In genomic region chr12:119940881-119941280, GRCh38 we compare ENCODE assay signal across 11 cellular contexts. TPM values are rescaled to one million over a fixed set of nuclear protein-coding genes. Genes with fewer than 3 reads are reported as not detected.
DNase-seq lines count a peak whose midpoint lies in the region; ATAC-seq and TF ChIP-seq lines count a peak whose summit lies in the region.
"Had no signal": no experiment of that assay in that cellular context is flagged by ENCODE, and none has a peak within 500 bp of the region (broad histone marks: within the 10 kb centered on the region; RNA-seq: fewer than 3 reads in every experiment).

No MANE protein-coding gene starts in this region.

- intact Hi-C loops in A673 (cut with micrococcal nuclease; ENCODE audit: unreplicated experiment) = no loop called here

- H3K27me3 ChIP-seq in A673 (replicated peaks; ENCODE audit: insufficient read depth, low read depth, low read length, poor library complexity) = no peaks in the 10 kb centered on the region
- no peaks in the 10 kb centered on the region for H3K27me3 ChIP-seq in endodermal cell (ENCODE audit: control insufficient read depth, insufficient read depth, low read length, poor library complexity, severe bottlenecking)
- H3K27me3 ChIP-seq in Karpas-422 (ENCODE audit: low read length) = no peaks in the 10 kb centered on the region
- H3K27me3 ChIP-seq: BLaER1 treated with 17β-estradiol and CSF1 and Interleukin-3, amounts not matched to agents 10 nM and 100 nM; right atrium auricular region had no signal

- no peaks in the 10 kb centered on the region for H3K9me3 ChIP-seq in A673 (ENCODE audit: low read depth, low read length, poor library complexity, severe bottlenecking)
- no peaks in the 10 kb centered on the region for H3K9me3 ChIP-seq in endodermal cell (ENCODE audit: control insufficient read depth, low read length)
- no peaks in the 10 kb centered on the region for H3K9me3 ChIP-seq in Karpas-422 (ENCODE audit: low read length)
- H3K9me3 ChIP-seq: BLaER1 treated with 17β-estradiol and CSF1 and Interleukin-3, amounts not matched to agents 10 nM and 100 nM; right atrium auricular region had no signal

- no peaks in the 10 kb centered on the region for H3K27me3 Mint-ChIP-seq in endodermal cell (ENCODE audit: insufficient read depth)

- no peak overlapping the region for H3K27ac Mint-ChIP-seq in endodermal cell

- H4K20me1 ChIP-seq in Karpas-422 (ENCODE audit: insufficient read depth, low read depth, low read length) = no peaks in the 10 kb centered on the region
- H4K20me1 ChIP-seq: BLaER1 treated with 17β-estradiol and CSF1 and Interleukin-3, amounts not matched to agents 10 nM and 100 nM had no signal

- no peak overlapping the region for H3K27ac ChIP-seq in A673 (ENCODE audit: low read depth, low read length, poor library complexity, severe bottlenecking)
- H3K27ac ChIP-seq in endodermal cell (ENCODE audit: low read depth, low read length) = no peak overlapping the region
- no peak overlapping the region for H3K27ac ChIP-seq in Karpas-422 (ENCODE audit: low read length)
- H3K27ac ChIP-seq: BLaER1 treated with 17β-estradiol and CSF1 and Interleukin-3, amounts not matched to agents 10 nM and 100 nM; right atrium auricular region had no signal

- no peak overlapping the region for H3K4me2 ChIP-seq in Karpas-422 (ENCODE audit: low read depth, low read length, poor library complexity, severe bottlenecking)
- H3K4me2 ChIP-seq: BLaER1 treated with 17β-estradiol and CSF1 and Interleukin-3, amounts not matched to agents 10 nM and 100 nM had no signal

- H3K4me1 ChIP-seq in A673 (ENCODE audit: insufficient read depth, low read length, poor library complexity, severe bottlenecking) (no peaks in the 10 kb centered on the region), endodermal cell (ENCODE audit: control insufficient read depth, insufficient read depth, low read length) (no peaks in the 10 kb centered on the region), Karpas-422 (ENCODE audit: low read length) (no peaks in the 10 kb centered on the region)
- H3K4me1 ChIP-seq: right atrium auricular region had no signal

- H3K4me3 ChIP-seq in A673 (ENCODE audit: low read depth, low read length, poor library complexity, severe bottlenecking) (no peak overlapping the region), fibroblast of the aortic adventitia (ENCODE audit: low read depth, low read length) (no peak overlapping the region), endodermal cell (ENCODE audit: low read length) (no peak overlapping the region), Karpas-422 (ENCODE audit: low read length) (no peak overlapping the region)
- H3K4me3 ChIP-seq: BLaER1 treated with 17β-estradiol and CSF1 and Interleukin-3, amounts not matched to agents 10 nM and 100 nM; right atrium auricular region had no signal

- H2AFZ ChIP-seq in Karpas-422 (ENCODE audit: low read length) = no peak overlapping the region

- H3K36me3 Mint-ChIP-seq in endodermal cell (ENCODE audit: low read depth) = no peaks in the 10 kb centered on the region

- H3K4me1 Mint-ChIP-seq in endodermal cell = peaks cover 2% of the 10 kb centered on the region

- 78 to 85% methylated on average over 5 of the region's 5 CpGs for WGBS in endodermal cell (ENCODE audit: insufficient coverage in 1 of 2, insufficient read length in 1 of 2), 2 experiments

- no peaks in the 10 kb centered on the region for H3K36me3 ChIP-seq in A673 (ENCODE audit: insufficient read depth, low read length, poor library complexity, severe bottlenecking)
- H3K36me3 ChIP-seq in endodermal cell (ENCODE audit: control insufficient read depth, insufficient read depth, low read length) = no peaks in the 10 kb centered on the region
- H3K36me3 ChIP-seq in Karpas-422 (ENCODE audit: insufficient read depth, low read length) = no peaks in the 10 kb centered on the region
- H3K36me3 ChIP-seq: BLaER1 treated with 17β-estradiol and CSF1 and Interleukin-3, amounts not matched to agents 10 nM and 100 nM; right atrium auricular region had no signal

- H3K9me3 Mint-ChIP-seq in endodermal cell = no peaks in the 10 kb centered on the region

- CTCF ChIA-PET in A673 (lab: Charles Lee) = interaction anchor here (0.6 kb wide), 1 partner anchor 56 kb away, joined by 3 read pairs; no protein-coding TSS in a partner anchor

- ATAC-seq in GM19324 (IDR thresholded peaks at IDR 0.05; ENCODE audit: low FRiP score, unreplicated experiment) = no peak
- ATAC-seq: left cardiac atrium had no signal

- H3K9me2 ChIP-seq in Karpas-422 (replicated peaks; ENCODE audit: insufficient read depth, low read length) = no peaks in the 10 kb centered on the region

- H3K4me3 Mint-ChIP-seq in endodermal cell = no peak overlapping the region

- H3K9ac ChIP-seq in endodermal cell (ENCODE audit: extremely low read depth, low read length, poor library complexity, severe bottlenecking) (no peak overlapping the region), Karpas-422 (ENCODE audit: low read length) (no peak overlapping the region)
- H3K9ac ChIP-seq: BLaER1 treated with 17β-estradiol and CSF1 and Interleukin-3, amounts not matched to agents 10 nM and 100 nM had no signal

- DNase-seq in A673 (ENCODE audit: low spot score) (peak; percentile 17), HS-27A (ENCODE audit: low read depth) (peak; percentile 35), RKO (ENCODE audit: low spot score) (peak; percentile 90), fibroblast of the aortic adventitia (ENCODE audit: low read depth) (peak; percentile 69), endodermal cell (no peak), NCI-H128 (lab: John Stamatoyannopoulos, UW; ENCODE audit: unreplicated experiment) (no peak), Karpas-422 (no peak)
- DNase-seq: left cardiac atrium had no signal

- no peaks in the 10 kb centered on the region for H3K79me2 ChIP-seq in Karpas-422 (ENCODE audit: low read length)

- BruUV-seq in A673 (replicated peaks; lab: Mats Ljungman, UMichigan) = no TSS peak

- no peak for TF ChIP-seq CTCF in A673 (conservative IDR thresholded peaks at IDR 0.05; ENCODE audit: low read depth, low read length)
- no peak for TF ChIP-seq CTCF in fibroblast of the aortic adventitia (IDR thresholded peaks at IDR 0.05; ENCODE audit: insufficient read depth, low read length)
- no peak for TF ChIP-seq CTCF in endodermal cell (conservative IDR thresholded peaks at IDR 0.05)

- POLR2A ChIA-PET in A673 (lab: Charles Lee; ENCODE audit: low non-redundant PET) = no interaction called here

RNA-seq across cellular contexts. Expression of gene BICDL1, which starts 48.2 kb away (rescaled TPM):
- 1.0 and 2.4 TPM in 2 replicates for total RNA-seq in A673 (2021)
- 1.8 TPM in 1 of 2 replicates, not detected in the other for total RNA-seq in fibroblast of the aortic adventitia (ENCODE audit: low replicate concordance)
- 10 to 100 TPM; 14.5 to 22.3 TPM for total RNA-seq in endodermal cell
- 6.8 TPM for polyA plus RNA-seq in endodermal cell (2013, experiment 1 of 2)
- 5.6 TPM for polyA plus RNA-seq in endodermal cell (2013, experiment 2 of 2)
- total RNA-seq in Karpas-422 (2014; rRNA removed; shearing (Covaris generic); ENCODE audit: low replicate concordance) = 28.5 and 57.6 TPM in 2 replicates

Comparison
In these comparisons a context has a peak if more than half of its experiments do, and no peak if none do; other contexts are left out.
1. DNase-seq: peak in A673 (single experiment), HS-27A (single experiment), RKO (single experiment) and fibroblast of the aortic adventitia (single experiment); none in endodermal cell (single experiment), NCI-H128 (single experiment) and Karpas-422 (single experiment).